Comparison of ENCODE assay signal across 16 cellular contexts in genomic region chr6:13098006-13098405, GRCh38.
DNase-seq lines count a peak whose midpoint lies in the region; ATAC-seq and TF ChIP-seq lines count a peak whose summit lies in the region.
"Had no signal": no experiment of that assay in that cellular context is flagged by ENCODE, and none has a peak within 500 bp of the region (broad histone marks: within the 10 kb centered on the region; RNA-seq: fewer than 3 reads in every experiment).

No MANE protein-coding gene starts in this region.

- no peaks in the 10 kb centered on the region for H3K9me3 ChIP-seq in lower lobe of right lung
- no peaks in the 10 kb centered on the region for H3K9me3 ChIP-seq in thyroid gland
- H3K9me3 ChIP-seq: BLaER1 treated with 17β-estradiol and CSF1 and Interleukin-3, amounts not matched to agents 10 nM and 100 nM had no signal

- intact Hi-C loops in activated CD4-positive, alpha-beta T cell treated with anti-CD3 and anti-CD28 coated beads, Interleukin-2, amount 10 ng/mL, durations not matched to agents 24 days and 14 days (cut with micrococcal nuclease), result no loop called here
- intact Hi-C loops in activated CD4-positive, alpha-beta T cell treated with anti-CD3 and anti-CD28 coated beads for 36 hours (cut with DNase I, micrococcal nuclease), result no loop called here
- intact Hi-C loops in lower lobe of right lung (cut with DNase I), result no loop called here
- intact Hi-C loops in thyroid gland (cut with DNase I), result no loop called here

- H3K27me3 ChIP-seq in lower lobe of right lung (ENCODE audit: low read depth) (no peaks in the 10 kb centered on the region), thyroid gland (no peaks in the 10 kb centered on the region), H7 (ENCODE audit: control insufficient read depth, insufficient read depth, low read length) (no peaks in the 10 kb centered on the region)
- H3K27me3 ChIP-seq: BLaER1 treated with 17β-estradiol and CSF1 and Interleukin-3, amounts not matched to agents 10 nM and 100 nM had no signal

- POLR2A ChIA-PET in activated CD4-positive, alpha-beta T cell treated with anti-CD3 and anti-CD28 coated beads for 36 hours (lab: Charles Lee), result no interaction called here

- TF ChIP-seq CTCF in lower lobe of right lung (IDR thresholded peaks at IDR 0.05) (no peak), thyroid gland (IDR thresholded peaks at IDR 0.05) (no peak)

- no peaks in the 10 kb centered on the region for H3K36me3 ChIP-seq in lower lobe of right lung
- no peaks in the 10 kb centered on the region for H3K36me3 ChIP-seq in thyroid gland
- no peaks in the 10 kb centered on the region for H3K36me3 ChIP-seq in H7 (replicated peaks; ENCODE audit: control insufficient read depth, insufficient read depth, low read length)
- H3K36me3 ChIP-seq: BLaER1 treated with 17β-estradiol and CSF1 and Interleukin-3, amounts not matched to agents 10 nM and 100 nM had no signal

- H3K4me1 ChIP-seq in lower lobe of right lung (peaks cover 25% of the 10 kb centered on the region), thyroid gland (peaks cover 24 to 32% of the 10 kb centered on the region in 2 donors)

- H3K27ac ChIP-seq in lower lobe of right lung (no peak overlapping the region), thyroid gland (peak overlapping the region; percentile 9 to 34 (median 26))

- H3K4me1 Mint-ChIP-seq in activated CD4-positive, alpha-beta T cell treated with anti-CD3 and anti-CD28 coated beads, Interleukin-2, amount 10 ng/mL, durations not matched to agents 24 days and 14 days, result no peaks in the 10 kb centered on the region
- H3K4me1 Mint-ChIP-seq in activated CD4-positive, alpha-beta T cell treated with anti-CD3 and anti-CD28 coated beads for 36 hours, result no peaks in the 10 kb centered on the region
- H3K4me1 Mint-ChIP-seq: B cell had no signal

- no peak overlapping the region for H3K27ac Mint-ChIP-seq in activated CD4-positive, alpha-beta T cell treated with anti-CD3 and anti-CD28 coated beads, Interleukin-2, amount 10 ng/mL, durations not matched to agents 24 days and 14 days
- no peak overlapping the region for H3K27ac Mint-ChIP-seq in activated CD4-positive, alpha-beta T cell treated with anti-CD3 and anti-CD28 coated beads for 36 hours
- H3K27ac Mint-ChIP-seq: B cell; CD8-positive, alpha-beta T cell; H9 had no signal

- H3K9me3 Mint-ChIP-seq in activated CD4-positive, alpha-beta T cell treated with anti-CD3 and anti-CD28 coated beads, Interleukin-2, amount 10 ng/mL, durations not matched to agents 24 days and 14 days, result no peaks in the 10 kb centered on the region
- H3K9me3 Mint-ChIP-seq in activated CD4-positive, alpha-beta T cell treated with anti-CD3 and anti-CD28 coated beads for 36 hours (ENCODE audit: low read depth), result no peaks in the 10 kb centered on the region
- H3K9me3 Mint-ChIP-seq: CD8-positive, alpha-beta T cell; H9 had no signal

- no peak overlapping the region for H3K4me3 Mint-ChIP-seq in activated CD4-positive, alpha-beta T cell treated with anti-CD3 and anti-CD28 coated beads, Interleukin-2, amount 10 ng/mL, durations not matched to agents 24 days and 14 days
- no peak overlapping the region for H3K4me3 Mint-ChIP-seq in activated CD4-positive, alpha-beta T cell treated with anti-CD3 and anti-CD28 coated beads for 36 hours
- H3K4me3 Mint-ChIP-seq: B cell; CD8-positive, alpha-beta T cell; H9 had no signal

- peak; percentile 13 for DNase-seq in activated CD4-positive, alpha-beta T cell treated with anti-CD3 and anti-CD28 coated beads, Interleukin-2, amount 10 ng/mL, durations not matched to agents 24 days and 14 days
- DNase-seq in activated CD4-positive, alpha-beta T cell treated with anti-CD3 and anti-CD28 coated beads for 36 hours, result no peak
- DNase-seq in lower lobe of right lung (no peak), thyroid gland (no peak), H7 (no peak), activated T-cell treated with anti-CD3 and anti-CD28 coated beads for 4 hours (no peak)
- DNase-seq: 8988T; Calu3; CD8-positive, alpha-beta T cell; DMS79 treated with DMSO at 0.1 percent for 48 hours; GOT3; H9 had no signal

- H3K27me3 Mint-ChIP-seq in activated CD4-positive, alpha-beta T cell treated with anti-CD3 and anti-CD28 coated beads, Interleukin-2, amount 10 ng/mL, durations not matched to agents 24 days and 14 days, result peaks cover 16% of the 10 kb centered on the region
- H3K27me3 Mint-ChIP-seq in activated CD4-positive, alpha-beta T cell treated with anti-CD3 and anti-CD28 coated beads for 36 hours, result peaks cover 2% of the 10 kb centered on the region

- H3K4me3 ChIP-seq in lower lobe of right lung (no peak overlapping the region), thyroid gland (replicated peaks in 1 of 3) (no peak overlapping the region), H7 (ENCODE audit: insufficient read depth, low read depth, low read length) (no peak overlapping the region)
- H3K4me3 ChIP-seq: BLaER1 treated with 17β-estradiol and CSF1 and Interleukin-3, amounts not matched to agents 10 nM and 100 nM had no signal

- H3K36me3 Mint-ChIP-seq in activated CD4-positive, alpha-beta T cell treated with anti-CD3 and anti-CD28 coated beads, Interleukin-2, amount 10 ng/mL, durations not matched to agents 24 days and 14 days (ENCODE audit: low read depth), result no peaks in the 10 kb centered on the region
- no peaks in the 10 kb centered on the region for H3K36me3 Mint-ChIP-seq in activated CD4-positive, alpha-beta T cell treated with anti-CD3 and anti-CD28 coated beads for 36 hours (ENCODE audit: low read depth)
- H3K36me3 Mint-ChIP-seq: CD8-positive, alpha-beta T cell had no signal

- ATAC-seq in activated CD4-positive, alpha-beta T cell treated with anti-CD3 and anti-CD28 coated beads for 36 hours, result no peak
- ATAC-seq in lower lobe of right lung (peak; percentile 74 to 76), HG03457 (IDR thresholded peaks at IDR 0.05; ENCODE audit: unreplicated experiment) (no peak)
- ATAC-seq: CD8-positive, alpha-beta T cell; HepG2 had no signal

- TF ChIP-seq POLR2A in thyroid gland (IDR thresholded peaks at IDR 0.05), result no peak

- CTCF ChIA-PET in activated CD4-positive, alpha-beta T cell treated with anti-CD3 and anti-CD28 coated beads for 36 hours (lab: Charles Lee), result no interaction called here

Comparison
In these comparisons a context has a peak if more than half of its experiments do, and no peak if none do; other contexts are left out.
1. ATAC-seq: peak in lower lobe of right lung (2 of 2); none in activated CD4-positive, alpha-beta T cell treated with anti-CD3 and anti-CD28 coated beads for 36 hours (single experiment) and HG03457 (single experiment).